ENCODE assay signal across 8 cellular contexts in the genomic region with DNA sequence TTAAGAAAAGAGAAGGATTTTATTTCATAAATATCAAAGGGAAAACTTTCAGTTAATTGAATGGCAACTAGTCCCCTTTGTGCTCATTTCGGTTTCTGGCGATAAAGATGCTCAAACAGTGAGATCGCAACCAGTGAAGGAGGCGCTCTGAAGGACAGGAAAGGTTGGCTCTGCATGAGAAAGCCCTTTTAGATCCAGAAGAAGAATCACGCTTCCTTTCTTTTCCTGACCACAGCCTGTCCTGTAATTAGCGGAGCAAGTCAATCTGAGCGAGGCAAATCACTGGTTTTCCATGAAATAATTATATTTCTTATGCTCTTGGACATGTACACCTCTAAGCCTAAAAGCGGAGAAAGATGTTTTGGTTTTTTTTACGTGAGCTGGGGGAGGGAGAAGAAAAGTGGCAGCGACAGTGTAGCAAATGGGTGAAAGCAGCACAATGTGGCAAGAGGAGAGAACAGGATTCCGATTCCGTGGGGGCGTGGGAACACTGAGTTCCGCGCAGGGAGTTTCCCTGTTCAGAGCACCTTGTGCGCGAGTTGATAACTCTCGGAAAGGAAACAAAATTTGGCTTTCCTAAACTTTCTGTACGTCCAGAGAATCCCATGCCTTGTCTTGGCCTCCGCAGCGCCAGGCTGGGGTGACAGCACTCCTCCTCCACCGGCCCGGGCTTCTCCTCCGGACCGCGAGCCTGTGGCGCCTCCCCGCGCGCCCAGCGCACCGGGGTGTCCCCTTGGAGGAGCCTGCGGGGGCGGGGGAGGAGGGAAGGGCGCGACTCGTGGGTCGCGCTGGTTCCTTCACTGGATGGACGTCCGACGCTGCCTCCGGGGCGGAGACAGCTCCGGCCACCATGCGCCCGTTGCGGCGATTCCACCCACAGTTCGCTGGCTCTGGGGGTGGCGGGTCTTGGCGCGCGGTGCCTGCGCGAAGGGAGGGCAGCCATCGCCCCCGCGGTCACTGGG. TPM values are rescaled to one million over a fixed set of nuclear protein-coding genes. Genes with fewer than 3 reads are reported as not detected.
DNase-seq lines count a peak whose midpoint lies in the region; ATAC-seq and TF ChIP-seq lines count a peak whose summit lies in the region.

No MANE protein-coding gene starts in this region.

- H3K36me3 ChIP-seq in gastroesophageal sphincter (no peaks in the 10 kb centered on the region), parathyroid adenoma (ENCODE audit: control insufficient read depth, insufficient read depth, low read length) (no peaks in the 10 kb centered on the region)

- no peak for TF ChIP-seq EP300 in gastroesophageal sphincter (IDR thresholded peaks at IDR 0.05)

- CTCF ChIA-PET in activated CD8-positive, alpha-beta T cell treated with anti-CD3 and anti-CD28 coated beads for 36 hours (lab: Charles Lee), result interaction anchor here (3.5 kb wide), 1 partner anchor 101 kb away, joined by 12 read pairs; no protein-coding TSS in a partner anchor

- 6 to 15% methylated on average over 15 to 17 of the region's 59 CpGs for WGBS in gastroesophageal sphincter (ENCODE audit: low coverage in 1 of 2), 2 donors

- no peaks in the 10 kb centered on the region for H3K9me3 Mint-ChIP-seq in activated CD8-positive, alpha-beta T cell treated with anti-CD3 and anti-CD28 coated beads for 36 hours

- H3K4me2 ChIP-seq in parathyroid adenoma (ENCODE audit: low read length), result peak overlapping the region; percentile 58

- TF ChIP-seq CTCF in activated CD8-positive, alpha-beta T cell treated with anti-CD3 and anti-CD28 coated beads for 36 hours (IDR thresholded peaks at IDR 0.05), result no peak
- TF ChIP-seq CTCF in gastroesophageal sphincter (IDR thresholded peaks at IDR 0.05) (no peak), parathyroid adenoma (IDR thresholded peaks at IDR 0.05) (no peak)

- H3K9me3 ChIP-seq in gastroesophageal sphincter (no peaks in the 10 kb centered on the region), parathyroid adenoma (ENCODE audit: control insufficient read depth, low read length) (no peaks in the 10 kb centered on the region)

- peaks cover 49% of the 10 kb centered on the region for H3K27me3 Mint-ChIP-seq in activated CD8-positive, alpha-beta T cell treated with anti-CD3 and anti-CD28 coated beads for 36 hours

- DNase-seq in NCI-H2227 (lab: John Stamatoyannopoulos, UW; ENCODE audit: unreplicated experiment) (peak; percentile 30), NCI-H2227 treated with DMSO at 0.1 percent for 48 hours (lab: John Stamatoyannopoulos, UW) (no peak), NCI-H1092 (lab: John Stamatoyannopoulos, UW) (no peak), DMS153 (lab: John Stamatoyannopoulos, UW) (no peak), GF-D8 (lab: John Stamatoyannopoulos, UW) (no peak)
- DNase-seq in activated CD8-positive, alpha-beta T cell treated with anti-CD3 and anti-CD28 coated beads for 36 hours, result peak; percentile 46

- peak overlapping the region; percentile 67 for H2AFZ ChIP-seq in parathyroid adenoma

- POLR2A ChIA-PET in activated CD8-positive, alpha-beta T cell treated with anti-CD3 and anti-CD28 coated beads for 36 hours (lab: Charles Lee), result no interaction called here

- H3K4me3 ChIP-seq in gastroesophageal sphincter (peak overlapping the region; percentile 28 to 49), parathyroid adenoma (ENCODE audit: low read depth, low read length) (peak overlapping the region; percentile 61)

- H3K9ac ChIP-seq in parathyroid adenoma, result no peak overlapping the region

- H3K27ac ChIP-seq in gastroesophageal sphincter (no peak overlapping the region), parathyroid adenoma (peak overlapping the region; percentile 50)

- peaks cover 13% of the 10 kb centered on the region for H3K4me1 Mint-ChIP-seq in activated CD8-positive, alpha-beta T cell treated with anti-CD3 and anti-CD28 coated beads for 36 hours (ENCODE audit: low read depth)

- no peaks in the 10 kb centered on the region for H3K36me3 Mint-ChIP-seq in activated CD8-positive, alpha-beta T cell treated with anti-CD3 and anti-CD28 coated beads for 36 hours (ENCODE audit: low read depth)

- no peaks in the 10 kb centered on the region for H3K79me2 ChIP-seq in parathyroid adenoma

- intact Hi-C loops in activated CD8-positive, alpha-beta T cell treated with anti-CD3 and anti-CD28 coated beads for 36 hours (cut with micrococcal nuclease), result loop anchor here (10.0 kb wide), 1 partner anchor 104 kb away; no protein-coding TSS in a partner anchor

- no peak overlapping the region for H3K27ac Mint-ChIP-seq in activated CD8-positive, alpha-beta T cell treated with anti-CD3 and anti-CD28 coated beads for 36 hours

- no peak for TF ChIP-seq POLR2A in gastroesophageal sphincter (IDR thresholded peaks at IDR 0.05)

- peak overlapping the region; percentile 55 for H3K4me3 Mint-ChIP-seq in activated CD8-positive, alpha-beta T cell treated with anti-CD3 and anti-CD28 coated beads for 36 hours

- H3K4me1 ChIP-seq in gastroesophageal sphincter (peaks cover 0 to 19% (median 12%) of the 10 kb centered on the region in 3 donors), parathyroid adenoma (peaks cover 7% of the 10 kb centered on the region)

- ATAC-seq in activated CD8-positive, alpha-beta T cell treated with anti-CD3 and anti-CD28 coated beads for 36 hours, result no peak
- no peak for ATAC-seq in gastroesophageal sphincter

- peaks cover 85% of the 10 kb centered on the region for H3K27me3 ChIP-seq in gastroesophageal sphincter
- H3K27me3 ChIP-seq in parathyroid adenoma (ENCODE audit: control insufficient read depth, insufficient read depth, low read length), result no peaks in the 10 kb centered on the region

RNA-seq across cellular contexts. Expression of a gene that starts 0.6 kb away (rescaled TPM):
- under 1 TPM; 0.05 to 0.18 TPM for total RNA-seq in activated CD8-positive, alpha-beta T cell treated with anti-CD3 and anti-CD28 coated beads for 36 hours
- total RNA-seq in gastroesophageal sphincter, result under 1 TPM in 1 of 4 donors, not detected in 3; 0.57 TPM

Comparison
In these comparisons a context has a peak if more than half of its experiments do, and no peak if none do; other contexts are left out.
1. DNase-seq: peak in NCI-H2227 (single experiment) and activated CD8-positive, alpha-beta T cell treated with anti-CD3 and anti-CD28 coated beads for 36 hours (single experiment); none in NCI-H2227 treated with DMSO at 0.1 percent for 48 hours (single experiment), NCI-H1092 (single experiment), DMS153 (single experiment) and GF-D8 (single experiment).